8 cellular contexts compared by ENCODE assay signal in genomic region chr6:42727084-42727601, GRCh38. TPM values are rescaled to one million over a fixed set of nuclear protein-coding genes. Genes with fewer than 3 reads are reported as not detected.
DNase-seq lines count a peak whose midpoint lies in the region; ATAC-seq, FAIRE-seq and TF ChIP-seq lines count a peak whose summit lies in the region.

No MANE protein-coding gene starts in this region.

- intact Hi-C loops in activated CD4-positive, alpha-beta T cell treated with anti-CD3 and anti-CD28 coated beads, Interleukin-2, amount 10 ng/mL, durations not matched to agents 24 days and 14 days (cut with micrococcal nuclease) = loop anchor here (2.0 to 5.0 kb wide), 2 partner anchors 34 to 165 kb away; a partner anchor contains a TSS

- 13 to 23% (median 15%) methylated on average over 47 to 51 of the region's 51 CpGs for WGBS in small intestine, 3 donors

- H3K4me3 Mint-ChIP-seq in activated CD4-positive, alpha-beta T cell treated with anti-CD3 and anti-CD28 coated beads, Interleukin-2, amount 10 ng/mL, durations not matched to agents 24 days and 14 days = peak overlapping the region; percentile 84
- H3K4me3 Mint-ChIP-seq in activated T-helper 17 cell treated with anti-CD3 and anti-CD28 coated beads, Interleukin-2, amount 50 U/mL, for 72 hours = peak overlapping the region; percentile 79
- H3K4me3 Mint-ChIP-seq in mesothelial cell of epicardium = no peak overlapping the region

- H3K36me3 ChIP-seq in right atrium auricular region (no peaks in the 10 kb centered on the region), small intestine (ENCODE audit: control insufficient read depth in 2 of 2, insufficient read depth in 2 of 2, low read length in 2 of 2) (no peaks in the 10 kb centered on the region)

- peak; percentile 13 for ATAC-seq in activated T-helper 17 cell treated with anti-CD3 and anti-CD28 coated beads, Interleukin-2, amount 50 U/mL, for 72 hours (replicated peaks)
- ATAC-seq in GM21526 (IDR thresholded peaks at IDR 0.05; ENCODE audit: low FRiP score, unreplicated experiment) = no peak
- ATAC-seq in GM19035 (IDR thresholded peaks at IDR 0.05; ENCODE audit: unreplicated experiment) = no peak

- peak overlapping the region; percentile 36 to 60 for H3K4me3 ChIP-seq in right atrium auricular region
- H3K4me3 ChIP-seq in small intestine (ENCODE audit: low read depth in 1 of 2, low read length in 2 of 2) = peak overlapping the region; percentile 40 to 44

- peaks cover 14% of the 10 kb centered on the region for H3K4me1 Mint-ChIP-seq in activated CD4-positive, alpha-beta T cell treated with anti-CD3 and anti-CD28 coated beads, Interleukin-2, amount 10 ng/mL, durations not matched to agents 24 days and 14 days
- H3K4me1 Mint-ChIP-seq in activated T-helper 17 cell treated with anti-CD3 and anti-CD28 coated beads, Interleukin-2, amount 50 U/mL, for 72 hours = peaks cover 12% of the 10 kb centered on the region
- H3K4me1 Mint-ChIP-seq in mesothelial cell of epicardium = no peaks in the 10 kb centered on the region

- no peaks in the 10 kb centered on the region for H3K27me3 ChIP-seq in right atrium auricular region
- no peaks in the 10 kb centered on the region for H3K27me3 ChIP-seq in small intestine (ENCODE audit: control insufficient read depth in 2 of 2, insufficient read depth in 2 of 2, low read length in 2 of 2)

- no peaks in the 10 kb centered on the region for H3K27me3 Mint-ChIP-seq in activated CD4-positive, alpha-beta T cell treated with anti-CD3 and anti-CD28 coated beads, Interleukin-2, amount 10 ng/mL, durations not matched to agents 24 days and 14 days
- no peaks in the 10 kb centered on the region for H3K27me3 Mint-ChIP-seq in activated T-helper 17 cell treated with anti-CD3 and anti-CD28 coated beads, Interleukin-2, amount 50 U/mL, for 72 hours
- no peaks in the 10 kb centered on the region for H3K27me3 Mint-ChIP-seq in mesothelial cell of epicardium (ENCODE audit: low read depth)

- no peak for FAIRE-seq in small intestine (lab: Jason Lieb, UNC)

- H3K36me3 Mint-ChIP-seq in activated CD4-positive, alpha-beta T cell treated with anti-CD3 and anti-CD28 coated beads, Interleukin-2, amount 10 ng/mL, durations not matched to agents 24 days and 14 days (ENCODE audit: low read depth) = no peaks in the 10 kb centered on the region
- H3K36me3 Mint-ChIP-seq in activated T-helper 17 cell treated with anti-CD3 and anti-CD28 coated beads, Interleukin-2, amount 50 U/mL, for 72 hours (ENCODE audit: low read depth) = no peaks in the 10 kb centered on the region
- no peaks in the 10 kb centered on the region for H3K36me3 Mint-ChIP-seq in mesothelial cell of epicardium

- no peak for TF ChIP-seq CTCF in right atrium auricular region (IDR thresholded peaks at IDR 0.05)
- no peak for TF ChIP-seq CTCF in mesothelial cell of epicardium (IDR thresholded peaks at IDR 0.05; ENCODE audit: unreplicated experiment)

- peak overlapping the region; percentile 77 to 80 for H3K27ac ChIP-seq in right atrium auricular region
- peak overlapping the region; percentile 30 to 97 for H3K27ac ChIP-seq in small intestine (ENCODE audit: low read depth in 1 of 2, low read length in 1 of 2)

- H3K9me3 ChIP-seq in right atrium auricular region (no peaks in the 10 kb centered on the region), small intestine (ENCODE audit: control insufficient read depth, low read depth) (no peaks in the 10 kb centered on the region)

- peak; percentile 63 for DNase-seq in activated CD4-positive, alpha-beta T cell treated with anti-CD3 and anti-CD28 coated beads, Interleukin-2, amount 10 ng/mL, durations not matched to agents 24 days and 14 days
- DNase-seq in activated CD4-positive, alpha-beta T cell treated with anti-CD3 and anti-CD28 coated beads, Interleukin-2, amount 50 U/mL, for 4 hours = no peak
- DNase-seq in right atrium auricular region (ENCODE audit: low spot score) (no peak), small intestine (no peak), mesothelial cell of epicardium (ENCODE audit: low spot score in 2 of 2, unreplicated experiment in 2 of 2) (no peak)

- H3K27ac Mint-ChIP-seq in activated CD4-positive, alpha-beta T cell treated with anti-CD3 and anti-CD28 coated beads, Interleukin-2, amount 10 ng/mL, durations not matched to agents 24 days and 14 days = peak overlapping the region; percentile 97
- H3K27ac Mint-ChIP-seq in activated T-helper 17 cell treated with anti-CD3 and anti-CD28 coated beads, Interleukin-2, amount 50 U/mL, for 72 hours = peak overlapping the region; percentile 92
- H3K27ac Mint-ChIP-seq in mesothelial cell of epicardium = no peak overlapping the region

- H3K4me1 ChIP-seq in right atrium auricular region (peaks cover 0 to 15% of the 10 kb centered on the region in 2 donors), small intestine (ENCODE audit: control insufficient read depth in 2 of 2, insufficient read depth in 1 of 2, low read depth in 1 of 2, low read length in 1 of 2) (peaks cover 0 to 5% of the 10 kb centered on the region in 2 donors)

- H3K9me3 Mint-ChIP-seq in activated CD4-positive, alpha-beta T cell treated with anti-CD3 and anti-CD28 coated beads, Interleukin-2, amount 10 ng/mL, durations not matched to agents 24 days and 14 days = no peaks in the 10 kb centered on the region
- H3K9me3 Mint-ChIP-seq in activated T-helper 17 cell treated with anti-CD3 and anti-CD28 coated beads, Interleukin-2, amount 50 U/mL, for 72 hours = no peaks in the 10 kb centered on the region
- H3K9me3 Mint-ChIP-seq in mesothelial cell of epicardium = no peaks in the 10 kb centered on the region

RNA-seq across cellular contexts. Expression of gene PRPH2, which starts 4.7 kb away (rescaled TPM):
- total RNA-seq in activated CD4-positive, alpha-beta T cell treated with anti-CD3 and anti-CD28 coated beads, Interleukin-2, amount 10 ng/mL, durations not matched to agents 24 days and 14 days = not detected in 2 replicates
- total RNA-seq in activated T-helper 17 cell treated with anti-CD3 and anti-CD28 coated beads, Interleukin-2, amount 50 U/mL, for 72 hours = not detected
- total RNA-seq in right atrium auricular region (1 to 10 TPM in 1 of 2 donors, under 1 TPM in 1; 0.90 to 1.1 TPM), mesothelial cell of epicardium (0.11 to 0.16 TPM (median 0.11 TPM) in 3 replicates)
- polyA plus RNA-seq in small intestine = under 1 TPM in 1 of 3 donors, not detected in 2; 0.92 TPM

RNA-seq across cellular contexts. Expression of gene TBCC, which starts 18.8 kb away (rescaled TPM):
- total RNA-seq in activated CD4-positive, alpha-beta T cell treated with anti-CD3 and anti-CD28 coated beads, Interleukin-2, amount 10 ng/mL, durations not matched to agents 24 days and 14 days = 18.4 TPM in 2 replicates
- total RNA-seq in activated T-helper 17 cell treated with anti-CD3 and anti-CD28 coated beads, Interleukin-2, amount 50 U/mL, for 72 hours = 10 to 100 TPM; 16.6 to 17.7 TPM
- total RNA-seq in right atrium auricular region = 10 to 100 TPM; 18.8 to 21.4 TPM
- polyA plus RNA-seq in small intestine = 10 to 100 TPM; 23.8 to 30.0 (median 25.7) TPM
- total RNA-seq in mesothelial cell of epicardium = 19.5 to 21.2 TPM (median 20.3 TPM) in 3 replicates

RNA-seq across cellular contexts. Expression of gene BICRAL, which starts 54.7 kb away (rescaled TPM):
- 12.5 and 12.9 TPM in 2 replicates for total RNA-seq in activated CD4-positive, alpha-beta T cell treated with anti-CD3 and anti-CD28 coated beads, Interleukin-2, amount 10 ng/mL, durations not matched to agents 24 days and 14 days
- 10 to 100 TPM; 16.7 to 19.3 TPM for total RNA-seq in activated T-helper 17 cell treated with anti-CD3 and anti-CD28 coated beads, Interleukin-2, amount 50 U/mL, for 72 hours
- 10 to 100 TPM in 1 of 2 donors, 1 to 10 TPM in 1; 9.6 to 14.1 TPM for total RNA-seq in right atrium auricular region
- 1 to 10 TPM; 3.2 to 5.1 (median 4.2) TPM for polyA plus RNA-seq in small intestine
- 12.5 to 13.2 TPM (median 12.7 TPM) in 3 replicates for total RNA-seq in mesothelial cell of epicardium
